Comparison of ENCODE assay signal across 33 cellular contexts in the genomic region with DNA sequence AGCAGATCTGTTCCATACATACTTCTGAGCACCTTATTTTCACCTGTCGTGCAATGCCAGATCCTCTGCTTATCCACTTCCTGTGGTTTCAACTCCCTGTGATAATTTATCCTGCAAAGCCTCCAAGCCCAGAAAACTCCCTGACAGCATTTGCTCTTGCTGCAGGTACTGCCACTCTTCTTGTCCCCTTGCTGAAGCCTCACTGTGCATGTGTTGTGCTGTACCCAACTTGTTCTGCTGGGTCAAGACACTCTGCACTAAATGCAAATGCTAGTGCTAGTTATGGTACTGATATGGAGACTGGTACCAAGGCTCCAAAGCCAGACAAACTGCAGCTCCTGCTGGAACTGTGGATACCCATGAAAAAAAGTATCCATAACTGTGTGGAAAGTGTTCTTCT.
"Had no signal": no experiment of that assay in that cellular context is flagged by ENCODE, and none has a peak within 500 bp of the region (broad histone marks: within the 10 kb centered on the region; RNA-seq: fewer than 3 reads in every experiment).

No MANE protein-coding gene starts in this region.

- H3K27me3 ChIP-seq: MG63 had no signal

- H3K4me2 ChIP-seq: KMS-11 had no signal

- DNase-seq: Karpas-422, MG63, MM.1S, MV-4-11, NCI-H1048, NCI-H1092 treated with DMSO at 0.1 percent for 48 hours, NCI-H1105, NCI-H1105 treated with DMSO at 0.1 percent for 48 hours, NCI-H1417, NCI-H1417 treated with DMSO at 0.1 percent for 48 hours, NCI-H1436, NCI-H1436 treated with DMSO at 0.1 percent for 48 hours, NCI-H146, NCI-H1694, NCI-H1694 treated with DMSO at 0.1 percent for 48 hours, NCI-H187, NCI-H187 treated with DMSO at 0.1 percent for 48 hours, NCI-H1930, NCI-H2029, NCI-H2029 treated with DMSO at 0.1 percent for 48 hours, NCI-H2081, NCI-H2081 treated with DMSO at 0.1 percent for 48 hours, NCI-H2107, NCI-H2171, NCI-H2171 treated with DMSO at 0.1 percent for 48 hours, NCI-H2227 treated with DMSO at 0.1 percent for 48 hours, NCI-H226, NCI-H345, NCI-H446, NCI-H446 treated with DMSO at 0.1 percent for 48 hours, NCI-H510A, NCI-H510A treated with DMSO at 0.1 percent for 48 hours had no signal

- H3K9ac ChIP-seq: KMS-11 had no signal

- H3K9me3 ChIP-seq: MG63 had no signal

- H3K27ac ChIP-seq: KMS-11 had no signal

- H3K4me3 ChIP-seq: MG63 had no signal

- H3K36me3 ChIP-seq: MG63 had no signal
